26 cellular contexts compared by ENCODE assay signal in the genomic region with DNA sequence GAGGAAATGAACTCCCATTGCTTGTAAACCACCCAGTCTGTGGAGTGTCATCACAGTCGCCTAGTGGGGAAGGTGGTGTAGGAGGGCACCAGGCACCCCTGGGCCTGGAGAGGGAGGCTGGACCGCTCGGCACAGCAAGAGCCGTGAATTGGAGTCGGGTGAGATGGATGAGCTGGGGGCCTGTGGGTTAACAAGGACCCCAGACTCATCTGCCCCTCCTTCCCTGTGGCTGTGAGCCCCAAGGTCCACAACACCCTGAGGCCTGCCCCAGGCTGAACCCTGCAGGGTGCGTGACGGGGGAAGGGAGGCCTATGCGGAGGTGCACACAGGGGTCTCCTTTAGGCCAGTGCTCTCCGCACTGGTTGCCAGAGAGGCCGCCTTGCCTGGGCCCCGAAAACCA.
DNase-seq lines count a peak whose midpoint lies in the region; ATAC-seq, FAIRE-seq and TF ChIP-seq lines count a peak whose summit lies in the region.
"Had no signal": no experiment of that assay in that cellular context is flagged by ENCODE, and none has a peak within 500 bp of the region (broad histone marks: within the 10 kb centered on the region; RNA-seq: fewer than 3 reads in every experiment).

No MANE protein-coding gene starts in this region.

- H2BK15ac ChIP-seq in H1 (ENCODE audit: low read length), result no peak overlapping the region

- H3K27me3 ChIP-seq in BLaER1, result no peaks in the 10 kb centered on the region
- H3K27me3 ChIP-seq in H1 (replicated peaks in 1 of 4; ENCODE audit: control insufficient read depth in 3 of 4, extremely low read depth in 1 of 4, insufficient read depth in 3 of 4, low read length in 3 of 4), result no peaks in the 10 kb centered on the region
- no peaks in the 10 kb centered on the region for H3K27me3 ChIP-seq in upper lobe of right lung
- no peaks in the 10 kb centered on the region for H3K27me3 ChIP-seq in A673 (replicated peaks; ENCODE audit: insufficient read depth, low read depth, low read length, poor library complexity)
- H3K27me3 ChIP-seq: BE2C had no signal

- TF ChIP-seq EP300 in H1 (IDR thresholded peaks at IDR 0.05; ENCODE audit: borderline replicate concordance in 1 of 2, low read depth in 2 of 2, low read length in 2 of 2), result no peak

- H4K20me1 ChIP-seq in BLaER1 (no peaks in the 10 kb centered on the region), H1 (replicated peaks in 1 of 2; ENCODE audit: control insufficient read depth in 1 of 2, insufficient read depth in 2 of 2, low read length in 2 of 2) (no peaks in the 10 kb centered on the region)

- no peak overlapping the region for H3K56ac ChIP-seq in H1 (replicated peaks; ENCODE audit: insufficient read length, low read depth, low read length)

- H3K36me3 ChIP-seq in BLaER1 (no peaks in the 10 kb centered on the region), H1 (ENCODE audit: control insufficient read depth in 2 of 4, insufficient read depth in 4 of 4, low read length in 3 of 4) (no peaks in the 10 kb centered on the region), upper lobe of right lung (no peaks in the 10 kb centered on the region), A673 (ENCODE audit: insufficient read depth, low read length, poor library complexity, severe bottlenecking) (no peaks in the 10 kb centered on the region)
- H3K36me3 ChIP-seq: BE2C, HAP-1 had no signal

- no peak for FAIRE-seq in H1 (lab: Jason Lieb, UNC)
- FAIRE-seq: A204.1, D721Med, GM12891, GM18507, H54 had no signal

- H2AFZ ChIP-seq in H1 (ENCODE audit: low read length), result no peak overlapping the region
- H2AFZ ChIP-seq: GM23338 had no signal

- H3K23ac ChIP-seq in H1 (ENCODE audit: insufficient read length), result no peak overlapping the region

- H3K9ac ChIP-seq in BLaER1, result no peak overlapping the region
- no peak overlapping the region for H3K9ac ChIP-seq in H1 (replicated peaks in 1 of 4; ENCODE audit: extremely low read depth in 1 of 4, low read depth in 3 of 4, low read length in 3 of 4)

- WGBS in H1 (ENCODE audit: extremely low coverage in 1 of 2, insufficient coverage in 1 of 2, insufficient read length in 1 of 2, insufficient replicate concordance in 2 of 2, low coverage in 1 of 2, low lambda C conversion rate in 2 of 2, missing lambda C conversion rate in 1 of 2), 2 experiments, result 88% methylated on average over 8 of the region's 11 CpGs; no CpG with 5 or more reads in 1 of the 2 experiments

- POLR2A ChIA-PET in H1 (lab: Charles Lee; ENCODE audit: partially characterized antibody), result interaction anchor here (0.7 kb wide), 1 partner anchor 878 kb away, joined by 8 read pairs; no protein-coding TSS in a partner anchor
- POLR2A ChIA-PET in A673 (lab: Charles Lee; ENCODE audit: low non-redundant PET), result no interaction called here

- intact Hi-C loops in upper lobe of right lung (cut with DNase I), result no loop called here
- intact Hi-C loops in A673 (cut with micrococcal nuclease; ENCODE audit: unreplicated experiment), result no loop called here

- no peak for TF ChIP-seq POLR2A in H1 (IDR thresholded peaks at IDR 0.05; ENCODE audit: control extremely low read depth in 1 of 2, low read depth in 2 of 2, low read length in 2 of 2)

- no peak overlapping the region for H3K4ac ChIP-seq in H1 (replicated peaks; ENCODE audit: insufficient read length, low read depth, low read length)

- H2BK20ac ChIP-seq in H1 (ENCODE audit: low read length), result no peak overlapping the region

- no peak overlapping the region for H3K18ac ChIP-seq in H1 (ENCODE audit: extremely low read depth, low read length)

- H2BK120ac ChIP-seq in H1 (replicated peaks; ENCODE audit: low read depth, low read length), result no peak overlapping the region

- no peak for TF ChIP-seq CTCF in H1 (IDR thresholded peaks at IDR 0.05; ENCODE audit: control extremely low read depth in 1 of 3, insufficient read depth in 1 of 3, low read depth in 1 of 3, low read length in 3 of 3)
- TF ChIP-seq CTCF in upper lobe of right lung (IDR thresholded peaks at IDR 0.05), result no peak
- no peak for TF ChIP-seq CTCF in A673 (conservative IDR thresholded peaks at IDR 0.05; ENCODE audit: low read depth, low read length)

- H4K5ac ChIP-seq in H1 (ENCODE audit: insufficient read length, low read depth, low read length), result no peak overlapping the region

- H3K9me3 ChIP-seq in BLaER1 (no peaks in the 10 kb centered on the region), H1 (ENCODE audit: insufficient read depth in 2 of 2, low read depth in 1 of 2, low read length in 1 of 2) (no peaks in the 10 kb centered on the region), upper lobe of right lung (no peaks in the 10 kb centered on the region), A673 (ENCODE audit: low read depth, low read length, poor library complexity, severe bottlenecking) (no peaks in the 10 kb centered on the region)
- H3K9me3 ChIP-seq: BE2C, Caco-2, HAP-1 had no signal

- H3K27ac ChIP-seq in BLaER1 (peak overlapping the region; percentile 46; the same call in 1 of the 2 replicates), H1 (ENCODE audit: low read depth, low read length) (no peak overlapping the region; the same call in 1 of the 2 replicates), upper lobe of right lung (no peak overlapping the region), A673 (ENCODE audit: low read depth, low read length, poor library complexity, severe bottlenecking) (no peak overlapping the region)
- H3K27ac ChIP-seq: 22Rv1, C4-2B had no signal

- no peak overlapping the region for H2BK12ac ChIP-seq in H1 (ENCODE audit: low read depth, low read length)

- H3K23me2 ChIP-seq in H1 (ENCODE audit: low read depth, low read length), result no peaks in the 10 kb centered on the region

- no TSS peak for BruUV-seq in A673 (replicated peaks; lab: Mats Ljungman, UMichigan)

- no peak overlapping the region for H4K91ac ChIP-seq in H1 (replicated peaks; ENCODE audit: insufficient read length, low read length)

- H4K8ac ChIP-seq in H1 (ENCODE audit: extremely low read depth, insufficient read depth, low read length), result peak overlapping the region; percentile 19; the same call in 1 of the 2 replicates

- H3K4me1 ChIP-seq in BLaER1 (peaks cover 75% of the 10 kb centered on the region), H1 (replicated peaks in 1 of 4; ENCODE audit: control insufficient read depth in 3 of 4, insufficient read depth in 4 of 4, low read length in 3 of 4) (peaks cover 0 to 4% (median 0%) of the 10 kb centered on the region in 4 experiments; a peak in 1 of 7 replicates), upper lobe of right lung (no peaks in the 10 kb centered on the region), A673 (ENCODE audit: insufficient read depth, low read length, poor library complexity, severe bottlenecking) (peaks cover 9% of the 10 kb centered on the region)
- H3K4me1 ChIP-seq: BE2C, Caco-2, HAP-1 had no signal

- no peak overlapping the region for H2BK5ac ChIP-seq in H1 (ENCODE audit: low read depth, low read length)

- no peaks in the 10 kb centered on the region for H3K79me1 ChIP-seq in H1 (ENCODE audit: low read depth, low read length)

- H3K4me2 ChIP-seq in BLaER1, result peak overlapping the region; percentile 84
- H3K4me2 ChIP-seq in H1 (ENCODE audit: insufficient read depth in 1 of 2, low read depth in 2 of 2, low read length in 2 of 2), result no peak overlapping the region
- H3K4me2 ChIP-seq: GM23338 had no signal

- H2AK5ac ChIP-seq in H1 (ENCODE audit: low read depth, low read length), result no peak overlapping the region

- H3K14ac ChIP-seq in H1 (ENCODE audit: insufficient read length), result no peak overlapping the region

- DNase-seq in H1 (ENCODE audit: low read depth in 1 of 2, low spot score in 2 of 2) (no peak), upper lobe of right lung (no peak), A673 (ENCODE audit: low spot score) (no peak), NCI-H524 (lab: John Stamatoyannopoulos, UW) (no peak)
- DNase-seq: ACHN; AML-193; BE2C; Caco-2; CD4-positive, CD25-positive, alpha-beta regulatory T cell; CD8-positive, alpha-beta T cell; DMS 273 treated with DMSO at 0.1 percent for 48 hours; DMS79; EL; GDM1; HFFc6 had no signal

- TF ChIP-seq RAD21 in H1 (IDR thresholded peaks at IDR 0.05 in 1 of 2, conservative IDR thresholded peaks at IDR 0.05 in 1 of 2; ENCODE audit: low read depth in 2 of 2, low read length in 2 of 2), result no peak

- no peak overlapping the region for H3K4me3 ChIP-seq in BLaER1
- no peak overlapping the region for H3K4me3 ChIP-seq in H1 (ENCODE audit: extremely low read depth in 1 of 4, insufficient read depth in 2 of 4, low read depth in 3 of 4, low read length in 4 of 4)
- no peak overlapping the region for H3K4me3 ChIP-seq in upper lobe of right lung
- no peak overlapping the region for H3K4me3 ChIP-seq in A673 (ENCODE audit: low read depth, low read length, poor library complexity, severe bottlenecking)
- H3K4me3 ChIP-seq: GM23338, HAP-1 had no signal

- CTCF ChIA-PET in H1 (lab: Charles Lee; ENCODE audit: partially characterized antibody), result interaction anchor here (0.9 kb wide), 1 partner anchor 36 kb away, joined by 3 read pairs; no protein-coding TSS in a partner anchor
- CTCF ChIA-PET in A673 (lab: Charles Lee), result no interaction called here

- peak; percentile 13 for ATAC-seq in upper lobe of right lung
- no peak for ATAC-seq in HG02759 (IDR thresholded peaks at IDR 0.05; ENCODE audit: unreplicated experiment)
- ATAC-seq: CD8-positive, alpha-beta T cell; GM23338 had no signal

- H3K79me2 ChIP-seq in H1 (ENCODE audit: control insufficient read depth in 1 of 2, insufficient read depth in 2 of 2, low read length in 2 of 2), result no peaks in the 10 kb centered on the region

TF ChIP-seq in H1, 55 proteins besides CTCF, POLR2A, EP300 and RAD21 (continues in another document):
- TF ChIP-seq CTBP2 (IDR thresholded peaks at IDR 0.05; ENCODE audit: borderline replicate concordance, insufficient read depth, insufficient read length, low read length), result no peak
- no peak for TF ChIP-seq SIX5 (IDR thresholded peaks at IDR 0.05; ENCODE audit: low read depth, low read length)
- TF ChIP-seq SP2 (IDR thresholded peaks at IDR 0.05; ENCODE audit: low read length), result no peak
- no peak for TF ChIP-seq EZH2 (IDR thresholded peaks at IDR 0.05; ENCODE audit: low read depth, low read length, severe bottlenecking)
- TF ChIP-seq HDAC6 (IDR thresholded peaks at IDR 0.05; ENCODE audit: low read depth, low read length), result no peak
- TF ChIP-seq, protein P1, sequence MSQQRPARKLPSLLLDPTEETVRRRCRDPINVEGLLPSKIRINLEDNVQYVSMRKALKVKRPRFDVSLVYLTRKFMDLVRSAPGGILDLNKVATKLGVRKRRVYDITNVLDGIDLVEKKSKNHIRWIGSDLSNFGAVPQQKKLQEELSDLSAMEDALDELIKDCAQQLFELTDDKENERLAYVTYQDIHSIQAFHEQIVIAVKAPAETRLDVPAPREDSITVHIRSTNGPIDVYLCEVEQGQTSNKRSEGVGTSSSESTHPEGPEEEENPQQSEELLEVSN (IDR thresholded peaks at IDR 0.05), result no peak
- no peak for TF ChIP-seq MAX (IDR thresholded peaks at IDR 0.05)
- TF ChIP-seq BRCA1 (IDR thresholded peaks at IDR 0.05; ENCODE audit: low read depth, low read length), result no peak
- TF ChIP-seq RBBP5 (IDR thresholded peaks at IDR 0.05; ENCODE audit: borderline replicate concordance, low read depth, low read length), result no peak
